Comparison of ENCODE assay signal across 8 cellular contexts in the genomic region with DNA sequence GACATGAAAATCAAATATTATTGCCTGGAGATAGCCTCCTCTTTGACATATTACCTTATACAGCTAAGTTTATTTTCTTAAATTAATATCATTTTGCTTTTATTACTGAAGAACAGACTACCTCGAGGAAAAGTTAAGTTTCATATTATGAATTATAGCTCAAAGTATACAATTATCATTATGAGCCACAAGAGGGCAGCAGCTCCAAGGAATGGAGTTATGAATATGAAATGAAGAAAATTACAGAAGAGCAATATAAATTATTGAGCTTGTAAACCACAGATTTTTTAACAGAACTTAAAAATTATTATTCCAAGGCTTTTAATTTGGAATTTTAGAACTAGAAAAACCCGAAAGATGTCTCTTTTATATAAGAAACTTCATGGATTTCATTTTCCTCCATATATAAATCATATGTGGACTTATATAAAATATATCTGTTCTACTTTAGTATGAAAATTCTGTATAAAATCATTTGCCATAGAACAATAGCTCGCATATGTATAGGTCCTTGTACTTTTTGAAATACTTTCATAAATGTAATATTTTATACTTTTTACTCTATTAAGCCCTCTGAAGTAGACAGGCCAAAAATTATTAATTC. TPM values are rescaled to one million over a fixed set of nuclear protein-coding genes. Genes with fewer than 3 reads are reported as not detected.
DNase-seq lines count a peak whose midpoint lies in the region; ATAC-seq and TF ChIP-seq lines count a peak whose summit lies in the region.

No MANE protein-coding gene starts in this region.

- H3K36me3 ChIP-seq in left ventricle myocardium inferior, result no peaks in the 10 kb centered on the region
- no peaks in the 10 kb centered on the region for H3K36me3 ChIP-seq in gastroesophageal sphincter

- WGBS in gastroesophageal sphincter (ENCODE audit: low coverage in 1 of 2), 2 donors, result 0 to 5% methylated on average over 3 of the region's 3 CpGs

- H3K27ac ChIP-seq in left ventricle myocardium inferior (replicated peaks) (no peak overlapping the region), gastroesophageal sphincter (no peak overlapping the region)

- TF ChIP-seq CTCF in left ventricle myocardium inferior (IDR thresholded peaks at IDR 0.05; ENCODE audit: borderline replicate concordance) (peak; percentile 85), gastroesophageal sphincter (IDR thresholded peaks at IDR 0.05) (peak; percentile 53 to 72 (median 65))

- peaks cover 10% of the 10 kb centered on the region for H3K9me3 ChIP-seq in left ventricle myocardium inferior (replicated peaks)
- no peaks in the 10 kb centered on the region for H3K9me3 ChIP-seq in gastroesophageal sphincter

- DNase-seq in left ventricle myocardium inferior, result no peak
- DNase-seq in cardiac septum (ENCODE audit: low spot score), result no peak
- peak; percentile 4 to 23 for DNase-seq in NCI-H1930 (lab: John Stamatoyannopoulos, UW)
- DNase-seq in activated CD4-positive, alpha-beta T cell treated with anti-CD3 and anti-CD28 coated beads, Interleukin-2, amount 50 U/mL, for 1 hour, result peak; percentile 14
- peak; percentile 7 to 30 for DNase-seq in stimulated activated CD4-positive, alpha-beta T cell treated with anti-CD3 and anti-CD28 coated beads, Interleukin-2, amount 100 ng/mL, for 24 hours

- TF ChIP-seq POLR2A in gastroesophageal sphincter (IDR thresholded peaks at IDR 0.05), result no peak

- ATAC-seq in HG02610 (IDR thresholded peaks at IDR 0.05; ENCODE audit: unreplicated experiment), result peak; percentile 55
- no peak for ATAC-seq in gastroesophageal sphincter
- no peak for ATAC-seq in HG02759 (IDR thresholded peaks at IDR 0.05; ENCODE audit: unreplicated experiment)

- H3K4me3 ChIP-seq in left ventricle myocardium inferior (no peak overlapping the region), gastroesophageal sphincter (no peak overlapping the region)

- no peak for TF ChIP-seq EP300 in gastroesophageal sphincter (IDR thresholded peaks at IDR 0.05)

- H3K4me1 ChIP-seq in left ventricle myocardium inferior (no peaks in the 10 kb centered on the region), gastroesophageal sphincter (peaks cover 0 to 4% (median 0%) of the 10 kb centered on the region in 3 donors)

- no peaks in the 10 kb centered on the region for H3K27me3 ChIP-seq in left ventricle myocardium inferior (ENCODE audit: low read depth)
- H3K27me3 ChIP-seq in gastroesophageal sphincter, result no peaks in the 10 kb centered on the region

- intact Hi-C loops in left ventricle myocardium inferior (cut with micrococcal nuclease), result loop anchor here (5.0 kb wide), 1 partner anchor 43 kb away; no protein-coding TSS in a partner anchor
- intact Hi-C loops in cardiac septum (cut with DNase I), result loop anchor here (5.0 to 10.0 kb wide), 2 partner anchors 43 to 371 kb away; no protein-coding TSS in a partner anchor

RNA-seq across cellular contexts. Expression of a gene that starts 40.1 kb away (rescaled TPM):
- total RNA-seq in left ventricle myocardium inferior (0.38 TPM), cardiac septum (0.78 TPM), gastroesophageal sphincter (10 to 100 TPM in 1 of 4 donors, 1 to 10 TPM in 2, under 1 TPM in 1; 0.94 to 18.5 (median 7.2) TPM)

Comparison
In these comparisons a context has a peak if more than half of its experiments do, and no peak if none do; other contexts are left out.
1. DNase-seq: peak in NCI-H1930 (2 of 2), activated CD4-positive, alpha-beta T cell treated with anti-CD3 and anti-CD28 coated beads, Interleukin-2, amount 50 U/mL, for 1 hour (single experiment) and stimulated activated CD4-positive, alpha-beta T cell treated with anti-CD3 and anti-CD28 coated beads, Interleukin-2, amount 100 ng/mL, for 24 hours (2 of 2); none in left ventricle myocardium inferior (single experiment) and cardiac septum (single experiment).